15 cellular contexts compared by ENCODE assay signal in the genomic region with DNA sequence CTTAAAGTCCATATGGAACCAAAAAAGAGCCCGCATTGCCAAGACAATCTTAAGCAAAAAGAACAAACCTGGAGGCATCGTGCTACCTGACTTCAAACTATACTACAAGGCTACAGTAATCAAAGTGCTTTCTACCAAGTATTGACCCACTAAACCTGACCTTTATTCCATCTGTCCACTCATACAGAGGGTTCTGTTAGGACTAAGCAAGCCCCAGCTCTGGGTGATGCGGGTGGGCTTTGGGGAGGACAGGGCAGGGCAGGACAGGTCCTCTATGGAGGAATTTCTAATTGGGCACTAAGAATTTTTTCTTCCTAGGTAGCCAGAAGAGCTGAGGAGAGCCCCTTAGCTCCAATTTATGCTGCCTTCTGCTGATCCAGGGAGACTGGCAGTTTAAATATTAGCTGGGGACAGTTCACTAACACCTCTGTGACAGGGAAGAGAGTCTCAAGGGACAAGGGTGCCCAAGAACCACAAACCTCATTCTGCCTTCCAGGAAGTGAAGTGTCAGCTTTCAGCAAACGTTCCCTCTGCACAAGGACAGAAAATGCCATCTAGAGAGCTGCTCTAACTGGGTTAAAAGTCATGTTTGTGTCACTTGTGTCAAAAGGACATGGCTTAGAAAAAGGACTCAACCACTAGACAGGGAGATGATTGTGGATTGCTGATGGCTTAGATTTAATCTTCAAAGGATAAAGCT.
DNase-seq lines count a peak whose midpoint lies in the region; ATAC-seq and TF ChIP-seq lines count a peak whose summit lies in the region.
"Had no signal": no experiment of that assay in that cellular context is flagged by ENCODE, and none has a peak within 500 bp of the region (broad histone marks: within the 10 kb centered on the region; RNA-seq: fewer than 3 reads in every experiment).

No MANE protein-coding gene starts in this region.

- intact Hi-C loops in A673 (cut with micrococcal nuclease; ENCODE audit: unreplicated experiment): no loop called here

- H3K4me1 ChIP-seq in A673 (ENCODE audit: insufficient read depth, low read length, poor library complexity, severe bottlenecking): no peaks in the 10 kb centered on the region

- ATAC-seq in HG02938 (IDR thresholded peaks at IDR 0.05; ENCODE audit: unreplicated experiment): peak; percentile 75
- ATAC-seq in activated naive CD8-positive, alpha-beta T cell treated with anti-CD3 and anti-CD28 coated beads, Interleukin-2, amount 50 U/mL, for 24 hours: no peak
- ATAC-seq: HepG2 had no signal

- H3K9me3 ChIP-seq in A673 (ENCODE audit: low read depth, low read length, poor library complexity, severe bottlenecking): no peaks in the 10 kb centered on the region
- H3K9me3 ChIP-seq: neutrophil had no signal

- peak overlapping the region; percentile 64 for H3K27ac Mint-ChIP-seq in nephron progenitor cell
- H3K27ac Mint-ChIP-seq in activated naive CD8-positive, alpha-beta T cell treated with anti-CD3 and anti-CD28 coated beads, Interleukin-2, amount 50 U/mL, for 24 hours: no peak overlapping the region
- H3K27ac Mint-ChIP-seq: activated CD4-positive, alpha-beta T cell treated with anti-CD3 and anti-CD28 coated beads, Interleukin-2, amount 10 ng/mL, durations not matched to agents 24 days and 14 days had no signal

- H3K4me3 Mint-ChIP-seq in nephron progenitor cell: no peak overlapping the region
- H3K4me3 Mint-ChIP-seq in activated naive CD8-positive, alpha-beta T cell treated with anti-CD3 and anti-CD28 coated beads, Interleukin-2, amount 50 U/mL, for 24 hours: no peak overlapping the region
- H3K4me3 Mint-ChIP-seq: activated CD4-positive, alpha-beta T cell treated with anti-CD3 and anti-CD28 coated beads, Interleukin-2, amount 10 ng/mL, durations not matched to agents 24 days and 14 days had no signal

- POLR2A ChIA-PET in A673 (lab: Charles Lee; ENCODE audit: low non-redundant PET): no interaction called here

- CTCF ChIA-PET in A673 (lab: Charles Lee): no interaction called here

- H3K4me1 Mint-ChIP-seq in nephron progenitor cell: peaks cover 19% of the 10 kb centered on the region
- peaks cover 12% of the 10 kb centered on the region for H3K4me1 Mint-ChIP-seq in activated naive CD8-positive, alpha-beta T cell treated with anti-CD3 and anti-CD28 coated beads, Interleukin-2, amount 50 U/mL, for 24 hours
- H3K4me1 Mint-ChIP-seq: activated CD4-positive, alpha-beta T cell treated with anti-CD3 and anti-CD28 coated beads, Interleukin-2, amount 10 ng/mL, durations not matched to agents 24 days and 14 days had no signal

- DNase-seq in SKM-1 treated with dmso at 0.1 percent for 144 hours (lab: John Stamatoyannopoulos, UW; ENCODE audit: unreplicated experiment) (peak; percentile 8), SKM-1 (lab: John Stamatoyannopoulos, UW; ENCODE audit: unreplicated experiment) (no peak), NCI-H2107 treated with DMSO at 0.1 percent for 48 hours (lab: John Stamatoyannopoulos, UW; ENCODE audit: unreplicated experiment) (peak; percentile 65), nephron progenitor cell (no peak), hepatic stellate cell (ENCODE audit: low spot score) (no peak), A673 (ENCODE audit: low spot score) (no peak)
- no peak for DNase-seq in activated naive CD8-positive, alpha-beta T cell treated with anti-CD3 and anti-CD28 coated beads, Interleukin-2, amount 50 U/mL, for 24 hours
- DNase-seq: ACHN; activated CD4-positive, alpha-beta T cell treated with anti-CD3 and anti-CD28 coated beads, Interleukin-2, amount 10 ng/mL, durations not matched to agents 24 days and 14 days; activated naive CD4-positive, alpha-beta T cell treated with anti-CD3 and anti-CD28 coated beads, Interleukin-2, amount 50 U/mL, for 16 hours; NCI-H2081 treated with DMSO at 0.1 percent for 48 hours; stimulated activated naive CD4-positive, alpha-beta T cell treated with Interleukin-2 at 50 U/mL for 16 hours had no signal

- no peak overlapping the region for H3K4me3 ChIP-seq in A673 (ENCODE audit: low read depth, low read length, poor library complexity, severe bottlenecking)

- H3K9me3 Mint-ChIP-seq in nephron progenitor cell: peaks cover 22% of the 10 kb centered on the region
- no peaks in the 10 kb centered on the region for H3K9me3 Mint-ChIP-seq in activated naive CD8-positive, alpha-beta T cell treated with anti-CD3 and anti-CD28 coated beads, Interleukin-2, amount 50 U/mL, for 24 hours

- TF ChIP-seq CTCF in nephron progenitor cell (IDR thresholded peaks at IDR 0.05): no peak
- no peak for TF ChIP-seq CTCF in A673 (conservative IDR thresholded peaks at IDR 0.05; ENCODE audit: low read depth, low read length)

- H3K27me3 ChIP-seq in A673 (replicated peaks; ENCODE audit: insufficient read depth, low read depth, low read length, poor library complexity): no peaks in the 10 kb centered on the region
- H3K27me3 ChIP-seq: neutrophil had no signal

- no peak overlapping the region for H3K27ac ChIP-seq in A673 (ENCODE audit: low read depth, low read length, poor library complexity, severe bottlenecking)
- H3K27ac ChIP-seq: neutrophil had no signal

- no TSS peak for BruUV-seq in A673 (replicated peaks; lab: Mats Ljungman, UMichigan)

- H3K36me3 ChIP-seq in A673 (ENCODE audit: insufficient read depth, low read length, poor library complexity, severe bottlenecking): no peaks in the 10 kb centered on the region
- H3K36me3 ChIP-seq: neutrophil had no signal

- peaks cover 6% of the 10 kb centered on the region for H3K27me3 Mint-ChIP-seq in nephron progenitor cell (ENCODE audit: low read depth, poor library complexity)
- peaks cover 3% of the 10 kb centered on the region for H3K27me3 Mint-ChIP-seq in activated naive CD8-positive, alpha-beta T cell treated with anti-CD3 and anti-CD28 coated beads, Interleukin-2, amount 50 U/mL, for 24 hours
- H3K27me3 Mint-ChIP-seq: activated CD4-positive, alpha-beta T cell treated with anti-CD3 and anti-CD28 coated beads, Interleukin-2, amount 10 ng/mL, durations not matched to agents 24 days and 14 days had no signal

- no peaks in the 10 kb centered on the region for H3K36me3 Mint-ChIP-seq in nephron progenitor cell (ENCODE audit: low read depth)
- H3K36me3 Mint-ChIP-seq in activated naive CD8-positive, alpha-beta T cell treated with anti-CD3 and anti-CD28 coated beads, Interleukin-2, amount 50 U/mL, for 24 hours (ENCODE audit: low read depth): no peaks in the 10 kb centered on the region

Comparison
In these comparisons a context has a peak if more than half of its experiments do, and no peak if none do; other contexts are left out.
1. DNase-seq: peak in SKM-1 treated with dmso at 0.1 percent for 144 hours (single experiment) and NCI-H2107 treated with DMSO at 0.1 percent for 48 hours (single experiment); none in SKM-1 (single experiment), nephron progenitor cell (single experiment), hepatic stellate cell (single experiment), A673 (single experiment) and activated naive CD8-positive, alpha-beta T cell treated with anti-CD3 and anti-CD28 coated beads, Interleukin-2, amount 50 U/mL, for 24 hours (single experiment).